1 cellular context compared by ENCODE assay signal in the genomic region with DNA sequence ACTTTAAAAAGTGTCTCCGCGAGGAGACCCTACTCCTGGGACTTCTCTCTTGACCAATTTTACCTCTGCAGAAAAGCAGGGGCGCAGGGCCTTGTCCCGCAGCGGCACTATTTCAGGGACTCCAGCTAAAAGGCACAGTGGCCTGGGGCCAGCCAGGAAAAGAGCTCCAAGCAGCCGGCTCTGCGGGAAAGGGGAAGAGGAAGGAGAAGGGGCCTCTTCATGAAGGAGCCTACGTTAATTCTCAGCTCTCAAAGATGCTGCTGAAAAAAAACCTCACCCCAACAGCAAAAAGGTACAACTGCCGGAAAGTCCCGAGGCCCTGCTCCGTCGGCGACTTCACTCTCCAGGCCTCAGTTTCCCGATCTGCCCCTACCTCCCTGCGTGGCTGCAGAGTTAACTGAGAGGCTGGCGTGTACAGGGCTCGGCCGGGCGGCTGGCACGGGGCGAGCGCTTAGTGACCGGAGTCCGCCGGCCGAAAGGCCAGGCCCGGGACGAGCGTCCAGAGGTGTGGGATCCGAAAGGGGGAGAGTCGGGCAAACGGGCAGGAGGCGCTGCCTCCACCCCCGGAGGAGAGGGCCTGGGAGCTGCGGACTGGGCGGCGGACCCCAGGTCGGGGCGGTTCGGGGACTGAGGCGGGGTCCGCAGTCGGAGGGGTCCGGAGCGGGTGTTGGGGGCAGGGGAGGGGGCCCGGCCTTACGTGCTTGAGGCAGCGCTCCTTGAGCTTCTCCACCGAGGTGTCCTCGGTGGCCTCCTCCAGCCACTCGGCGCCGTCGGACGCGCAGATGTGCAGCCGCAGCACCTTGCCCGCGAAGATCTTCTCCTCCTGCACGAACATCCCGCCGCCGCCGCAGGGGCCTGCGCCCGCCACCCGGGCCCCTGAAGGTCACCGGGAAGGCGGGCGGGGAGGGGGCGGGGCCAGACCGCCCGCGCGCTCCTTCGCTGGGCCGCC.
TF ChIP-seq lines count a peak whose summit lies in the region.

No MANE protein-coding gene starts in this region.

TF ChIP-seq in HepG2, 621 proteins besides CTCF, POLR2A, EP300 and RAD21 (continued from another document):
- TF ChIP-seq, protein P1, sequence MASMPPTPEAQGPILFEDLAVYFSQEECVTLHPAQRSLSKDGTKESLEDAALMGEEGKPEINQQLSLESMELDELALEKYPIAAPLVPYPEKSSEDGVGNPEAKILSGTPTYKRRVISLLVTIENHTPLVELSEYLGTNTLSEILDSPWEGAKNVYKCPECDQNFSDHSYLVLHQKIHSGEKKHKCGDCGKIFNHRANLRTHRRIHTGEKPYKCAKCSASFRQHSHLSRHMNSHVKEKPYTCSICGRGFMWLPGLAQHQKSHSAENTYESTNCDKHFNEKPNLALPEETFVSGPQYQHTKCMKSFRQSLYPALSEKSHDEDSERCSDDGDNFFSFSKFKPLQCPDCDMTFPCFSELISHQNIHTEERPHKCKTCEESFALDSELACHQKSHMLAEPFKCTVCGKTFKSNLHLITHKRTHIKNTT (CRISPR knock-in tag; IDR thresholded peaks at IDR 0.05), result no peak
- TF ChIP-seq AHDC1 (CRISPR knock-in tag; IDR thresholded peaks at IDR 0.05; ENCODE audit: borderline replicate concordance), result no peak
- peak; percentile 53; the same call in 1 of the 2 replicates for TF ChIP-seq POLR2G (IDR thresholded peaks at IDR 0.05; ENCODE audit: low read depth, low read length)
- peak; percentile 44; the same call in 1 of the 2 replicates for TF ChIP-seq ZFP91 (CRISPR knock-in tag; IDR thresholded peaks at IDR 0.05; ENCODE audit: borderline replicate concordance)
- no peak for TF ChIP-seq AKAP8 (CRISPR knock-in tag; IDR thresholded peaks at IDR 0.05)
- no peak for TF ChIP-seq ZNF572 (CRISPR knock-in tag; IDR thresholded peaks at IDR 0.05)
- peak; percentile 83 for TF ChIP-seq PHF8 (CRISPR knock-in tag; IDR thresholded peaks at IDR 0.05)
